Comparison of ENCODE assay signal across 14 cellular contexts in genomic region chr16:25493136-25493811, GRCh38.
"Had no signal": no experiment of that assay in that cellular context is flagged by ENCODE, and none has a peak within 500 bp of the region (broad histone marks: within the 10 kb centered on the region; RNA-seq: fewer than 3 reads in every experiment).

No MANE protein-coding gene starts in this region.

- H3K27ac ChIP-seq: coronary artery, prostate gland had no signal

- H3K4me1 ChIP-seq: prostate gland had no signal

- H3K4me3 ChIP-seq: coronary artery, prostate gland had no signal

- ATAC-seq: left ventricle myocardium superior; sciatic nerve; stimulated activated effector memory CD8-positive, alpha-beta T cell treated with anti-CD3 and anti-CD28 coated beads, Interleukin-12 subunit alpha, Interleukin-12 subunit beta, amount 100 ng/mL, for 72 hours had no signal

- H3K9me3 ChIP-seq: prostate gland had no signal

- H3K36me3 ChIP-seq: prostate gland had no signal

- DNase-seq: activated CD4-positive, alpha-beta T cell treated with anti-CD3 and anti-CD28 coated beads, Interleukin-2, amount 10 ng/mL, durations not matched to agents 7 days and 5 days; activated naive CD4-positive, alpha-beta T cell treated with anti-CD3 and anti-CD28 coated beads for 36 hours; central memory CD4-positive, alpha-beta T cell; effector CD4-positive, alpha-beta T cell; foreskin fibroblast; glutamatergic neuron; kidney glomerular epithelial cell; left ventricle myocardium superior; mesendoderm; stimulated activated CD4-positive, alpha-beta T cell treated with anti-CD3 and anti-CD28 coated beads, Interleukin-2, amount 100 ng/mL, for 24 hours had no signal
